ENCODE assay signal across 20 cellular contexts in genomic region chr4:24425868-24426267, GRCh38.
A peak's percentile ranks its signal among the peaks of the same experiment; 100 is the strongest.
DNase-seq lines count a peak whose midpoint lies in the region; FAIRE-seq and TF ChIP-seq lines count a peak whose summit lies in the region.
"Had no signal": no experiment of that assay in that cellular context is flagged by ENCODE, and none has a peak within 500 bp of the region (broad histone marks: within the 10 kb centered on the region; RNA-seq: fewer than 3 reads in every experiment).

No MANE protein-coding gene starts in this region.

- POLR2A ChIA-PET in HEK293 (lab: Yijun Ruan, JAX): no interaction called here

- peak; percentile 33 for FAIRE-seq in endometrium (lab: Jason Lieb, UNC)
- FAIRE-seq: A549, D721Med, G401.6, GM12891, HTR-8/SVneo had no signal

- H3K4me2 ChIP-seq in osteoblast (ENCODE audit: insufficient read depth, low read length) (peak overlapping the region; percentile 7), skeletal muscle satellite cell (ENCODE audit: low read length) (peak overlapping the region; percentile 20)
- H3K4me2 ChIP-seq: A549 had no signal

- H3K4me1 ChIP-seq in HEK293 (ENCODE audit: control insufficient read depth, insufficient read depth, low read length): no peaks in the 10 kb centered on the region
- no peaks in the 10 kb centered on the region for H3K4me1 ChIP-seq in osteoblast (ENCODE audit: insufficient read depth, low read length)
- H3K4me1 ChIP-seq in skeletal muscle satellite cell (ENCODE audit: control insufficient read depth, insufficient read depth, low read length): no peaks in the 10 kb centered on the region
- H3K4me1 ChIP-seq: A549, Caco-2 had no signal

- CTCF ChIA-PET in HEK293 (lab: Yijun Ruan, JAX): interaction anchor here (1.1 kb wide), 1 partner anchor 47 kb away, joined by 3 read pairs; no protein-coding TSS in a partner anchor

- DNase-seq in osteoblast (ENCODE audit: insufficient read length, low spot score, missing footprints) (peak; percentile 82), NCI-H2227 (lab: John Stamatoyannopoulos, UW; ENCODE audit: unreplicated experiment) (no peak), HK-2 (ENCODE audit: unreplicated experiment) (no peak)
- DNase-seq in activated CD4-positive, CD25-positive, alpha-beta regulatory T cell treated with anti-CD3 and anti-CD28 coated beads, Interleukin-2, amount 50 U/mL, for 72 hours: no peak
- DNase-seq: AML-193; Caco-2; CD4-positive, alpha-beta T cell; GOT3; H7; KBM-7 had no signal

- H3K27me3 ChIP-seq in osteoblast (ENCODE audit: insufficient read depth, low read length) (no peaks in the 10 kb centered on the region), skeletal muscle satellite cell (ENCODE audit: control insufficient read depth, insufficient read depth, low read length) (peaks cover 3% of the 10 kb centered on the region)

- TF ChIP-seq CTCF in HEK293 (tag by site-specific recombination; IDR thresholded peaks at IDR 0.05) (no peak), osteoblast (IDR thresholded peaks at IDR 0.05; ENCODE audit: extremely low read depth, low read depth, low read length) (no peak)

- no peaks in the 10 kb centered on the region for H4K20me1 ChIP-seq in osteoblast (ENCODE audit: insufficient read depth, low read length)

- no peak overlapping the region for H3K9ac ChIP-seq in skeletal muscle satellite cell (ENCODE audit: low read depth, low read length)

- H3K36me3 ChIP-seq in HEK293 (ENCODE audit: control insufficient read depth in 2 of 2, insufficient read depth in 1 of 2, low read length in 2 of 2): no peaks in the 10 kb centered on the region
- H3K36me3 ChIP-seq in osteoblast (ENCODE audit: insufficient read depth, low read length): no peaks in the 10 kb centered on the region
- H3K36me3 ChIP-seq in skeletal muscle satellite cell (ENCODE audit: insufficient read depth, low read length): no peaks in the 10 kb centered on the region

- H3K9me3 ChIP-seq in HEK293 (ENCODE audit: control insufficient read depth, insufficient read depth, low read depth, low read length) (no peaks in the 10 kb centered on the region), osteoblast (ENCODE audit: low read depth, low read length) (no peaks in the 10 kb centered on the region), skeletal muscle satellite cell (replicated peaks; ENCODE audit: low read length) (no peaks in the 10 kb centered on the region)
- H3K9me3 ChIP-seq: A549, Caco-2 had no signal

- H3K4me3 ChIP-seq in HEK293 (ENCODE audit: low read depth, low read length) (no peak overlapping the region), osteoblast (ENCODE audit: insufficient read depth, low read length) (no peak overlapping the region), skeletal muscle satellite cell (ENCODE audit: low read length) (no peak overlapping the region)
- H3K4me3 ChIP-seq: A549 had no signal

- H2AFZ ChIP-seq in osteoblast (ENCODE audit: low read length): no peak overlapping the region

- H3K27ac ChIP-seq in HEK293 (ENCODE audit: extremely low read depth, low read depth, low read length): no peak overlapping the region
- no peak overlapping the region for H3K27ac ChIP-seq in osteoblast (ENCODE audit: low read depth, low read length)
- H3K27ac ChIP-seq: 22Rv1, A549, C4-2B had no signal

- H3K79me2 ChIP-seq in osteoblast (ENCODE audit: insufficient read depth, low read length): no peaks in the 10 kb centered on the region

TF ChIP-seq in HEK293, 187 proteins besides CTCF, POLR2A, EP300 and RAD21:
- TF ChIP-seq PRDM6 (tag by site-specific recombination; IDR thresholded peaks at IDR 0.05): 0 out of 2 replicates have a peak, but pooled peaks have one; percentile 18
- TF ChIP-seq ZNF664 (tag by site-specific recombination; IDR thresholded peaks at IDR 0.05): no peak
